In the genomic region with DNA sequence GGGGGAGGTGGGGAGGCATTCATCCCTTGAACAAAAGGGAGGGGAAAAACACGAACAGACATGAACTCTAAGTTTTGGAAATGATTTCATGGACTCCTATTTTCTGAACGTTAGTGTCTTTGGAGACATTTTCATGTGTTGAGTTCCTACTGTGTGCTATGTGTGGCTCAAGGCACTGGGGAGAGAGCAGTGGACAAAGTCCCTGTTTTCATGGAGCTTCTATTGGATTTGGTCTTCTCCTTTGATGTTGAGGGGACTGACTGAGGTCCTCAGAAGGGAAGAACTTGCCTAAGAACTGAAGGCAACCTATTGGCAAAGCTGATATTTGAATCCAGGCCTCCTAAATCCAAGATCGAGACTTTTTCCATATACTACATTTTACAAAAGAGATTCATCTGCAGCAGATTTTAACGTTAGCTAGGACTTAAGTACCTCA, we compare ENCODE assay signal across 22 cellular contexts. TPM values are rescaled to one million over a fixed set of nuclear protein-coding genes. Genes with fewer than 3 reads are reported as not detected.
DNase-seq lines count a peak whose midpoint lies in the region; ATAC-seq and TF ChIP-seq lines count a peak whose summit lies in the region.
"Had no signal": no experiment of that assay in that cellular context is flagged by ENCODE, and none has a peak within 500 bp of the region (broad histone marks: within the 10 kb centered on the region; RNA-seq: fewer than 3 reads in every experiment).

No MANE protein-coding gene starts in this region.

- peaks cover 8% of the 10 kb centered on the region for H3K4me1 ChIP-seq in mesenchymal stem cell (ENCODE audit: control insufficient read depth, insufficient read depth, low read depth, low read length)
- H3K4me1 ChIP-seq in suprapubic skin, result peaks cover 41% of the 10 kb centered on the region
- H3K4me1 ChIP-seq: HAP-1 had no signal

- H2BK120ac ChIP-seq in mesenchymal stem cell (ENCODE audit: low read depth, low read length), result no peak overlapping the region

- H3K9ac ChIP-seq in mesenchymal stem cell (ENCODE audit: low read length), result peak overlapping the region; percentile 47

- no peaks in the 10 kb centered on the region for H3K9me3 Mint-ChIP-seq in activated T-cell treated with anti-CD3 and anti-CD28 coated beads, Interleukin-2, amount 50 U/mL, for 4 hours
- H3K9me3 Mint-ChIP-seq: CD8-positive, alpha-beta memory T cell; nephron progenitor cell; T-helper 1 cell treated with Interleukin-12 subunit alpha and Interleukin-12 subunit beta and Interleukin-4 antibody, amounts not matched to agents 30 μg/mL and 1 μg/mL, for 36 hours had no signal

- H3K36me3 Mint-ChIP-seq in activated T-cell treated with anti-CD3 and anti-CD28 coated beads, Interleukin-2, amount 50 U/mL, for 4 hours (ENCODE audit: insufficient read depth), result no peaks in the 10 kb centered on the region
- H3K36me3 Mint-ChIP-seq: CD8-positive, alpha-beta memory T cell had no signal

- peak overlapping the region in 1 of 2 experiments; percentile 57 for H3K4ac ChIP-seq in mesenchymal stem cell (ENCODE audit: low read depth in 1 of 2, low read length in 2 of 2)

- H3K9me3 ChIP-seq in mesenchymal stem cell (ENCODE audit: control insufficient read depth, low read length) (no peaks in the 10 kb centered on the region), suprapubic skin (no peaks in the 10 kb centered on the region)
- H3K9me3 ChIP-seq: HAP-1, spleen, upper lobe of left lung had no signal

- no peak overlapping the region for H2BK15ac ChIP-seq in mesenchymal stem cell (ENCODE audit: low read depth, poor library complexity, severe bottlenecking)

- H3K27ac ChIP-seq in RWPE1, result peak overlapping the region; percentile 64
- peak overlapping the region; percentile 7 for H3K27ac ChIP-seq in caudate nucleus (ENCODE audit: low read depth, low read length)
- no peak overlapping the region for H3K27ac ChIP-seq in mesenchymal stem cell (ENCODE audit: low read length, poor library complexity, severe bottlenecking)
- peak overlapping the region; percentile 76 for H3K27ac ChIP-seq in suprapubic skin
- H3K27ac ChIP-seq: SJCRH30, spleen had no signal

- no peak overlapping the region for H3K23ac ChIP-seq in mesenchymal stem cell (ENCODE audit: low read length in 2 of 2)

- H3K36me3 ChIP-seq in mesenchymal stem cell (ENCODE audit: control insufficient read depth in 1 of 2, insufficient read depth in 2 of 2, low read depth in 1 of 2, low read length in 2 of 2) (no peaks in the 10 kb centered on the region), suprapubic skin (no peaks in the 10 kb centered on the region)
- H3K36me3 ChIP-seq: HAP-1, SJCRH30, spleen, upper lobe of left lung had no signal

- H2AFZ ChIP-seq in mesenchymal stem cell (ENCODE audit: low read depth, low read length), result no peak overlapping the region

- 92% methylated on average over 4 of the region's 4 CpGs for WGBS in mesenchymal stem cell
- 68% methylated on average over 4 of the region's 4 CpGs for WGBS in suprapubic skin

- H3K4me3 ChIP-seq in mesenchymal stem cell (ENCODE audit: insufficient read depth in 1 of 2, low read depth in 1 of 2, low read length in 2 of 2), result no peak overlapping the region
- no peak overlapping the region for H3K4me3 ChIP-seq in suprapubic skin
- H3K4me3 ChIP-seq: HAP-1, SJCRH30, spleen, upper lobe of left lung had no signal

- no peaks in the 10 kb centered on the region for H3K27me3 Mint-ChIP-seq in activated T-cell treated with anti-CD3 and anti-CD28 coated beads, Interleukin-2, amount 50 U/mL, for 4 hours (ENCODE audit: low read depth)
- H3K27me3 Mint-ChIP-seq: activated CD8-positive, alpha-beta memory T cell treated with anti-CD3 and anti-CD28 coated beads, Interleukin-2, amount 10 ng/mL, durations not matched to agents 7 days and 5 days; activated naive CD8-positive, alpha-beta T cell treated with anti-CD3 and anti-CD28 coated beads for 36 hours; CD8-positive, alpha-beta memory T cell; stimulated activated naive CD8-positive, alpha-beta T cell treated with anti-CD3 and anti-CD28 coated beads, Interleukin-15, amount 100 ng/mL, for 72 hours had no signal

- no peak overlapping the region for H3K4me3 Mint-ChIP-seq in activated T-cell treated with anti-CD3 and anti-CD28 coated beads, Interleukin-2, amount 50 U/mL, for 4 hours
- H3K4me3 Mint-ChIP-seq: activated CD8-positive, alpha-beta memory T cell treated with anti-CD3 and anti-CD28 coated beads, Interleukin-2, amount 10 ng/mL, durations not matched to agents 7 days and 5 days; activated naive CD8-positive, alpha-beta T cell treated with anti-CD3 and anti-CD28 coated beads for 36 hours; CD8-positive, alpha-beta memory T cell; nephron progenitor cell; stimulated activated naive CD8-positive, alpha-beta T cell treated with anti-CD3 and anti-CD28 coated beads, Interleukin-15, amount 100 ng/mL, for 72 hours; T-helper 1 cell treated with Interleukin-12 subunit alpha and Interleukin-12 subunit beta and Interleukin-4 antibody, amounts not matched to agents 30 μg/mL and 1 μg/mL, for 36 hours had no signal

- CTCF ChIA-PET in RWPE1 (lab: Yijun Ruan, JAX), result interaction anchor here (0.5 to 0.6 kb wide), 2 partner anchors 234 to 457 kb away, joined by 4 to 5 read pairs; no protein-coding TSS in a partner anchor

- H2BK5ac ChIP-seq in mesenchymal stem cell (ENCODE audit: low read depth, low read length, poor library complexity, severe bottlenecking), result no peak overlapping the region

- peak overlapping the region; percentile 4 to 59 for H2BK12ac ChIP-seq in mesenchymal stem cell (ENCODE audit: low read length in 2 of 2)

- no peak for TF ChIP-seq EP300 in suprapubic skin (IDR thresholded peaks at IDR 0.05)

- H3K18ac ChIP-seq in mesenchymal stem cell (ENCODE audit: low read depth in 1 of 2, low read length in 2 of 2), result peak overlapping the region in 1 of 2 experiments; percentile 25

- no peak overlapping the region for H3K4me2 ChIP-seq in mesenchymal stem cell (ENCODE audit: low read length, poor library complexity, severe bottlenecking)

- no peak for TF ChIP-seq POLR2A in suprapubic skin (IDR thresholded peaks at IDR 0.05)

- peaks cover 47% of the 10 kb centered on the region for H3K4me1 Mint-ChIP-seq in activated T-cell treated with anti-CD3 and anti-CD28 coated beads, Interleukin-2, amount 50 U/mL, for 4 hours (ENCODE audit: low read depth)

- no peak overlapping the region for H3K14ac ChIP-seq in mesenchymal stem cell (ENCODE audit: low read length in 2 of 2)

- H4K8ac ChIP-seq in mesenchymal stem cell (ENCODE audit: low read length), result no peak overlapping the region

- TF ChIP-seq CTCF in RWPE1 (conservative IDR thresholded peaks at IDR 0.05; ENCODE audit: low read depth) (no peak), suprapubic skin (IDR thresholded peaks at IDR 0.05) (no peak)

- no peak overlapping the region for H2AK5ac ChIP-seq in mesenchymal stem cell (ENCODE audit: low read length, severe bottlenecking)

- no peak for ATAC-seq in GM19324 (IDR thresholded peaks at IDR 0.05; ENCODE audit: low FRiP score, unreplicated experiment)
- ATAC-seq in activated T-cell treated with anti-CD3 and anti-CD28 coated beads, Interleukin-2, amount 50 U/mL, for 4 hours, result no peak
- ATAC-seq: activated CD8-positive, alpha-beta memory T cell treated with anti-CD3 and anti-CD28 coated beads, Interleukin-2, amount 10 ng/mL, durations not matched to agents 7 days and 5 days; stimulated activated naive CD8-positive, alpha-beta T cell treated with anti-CD3 and anti-CD28 coated beads, Interleukin-15, amount 100 ng/mL, for 72 hours had no signal

- POLR2A ChIA-PET in RWPE1 (lab: Yijun Ruan, JAX; ENCODE audit: low non-redundant PET), result no interaction called here

- H3K27me3 ChIP-seq in mesenchymal stem cell (ENCODE audit: control insufficient read depth in 1 of 2, insufficient read depth in 1 of 2, low read length in 2 of 2) (no peaks in the 10 kb centered on the region), suprapubic skin (no peaks in the 10 kb centered on the region)
- H3K27me3 ChIP-seq: SJCRH30, spleen, upper lobe of left lung had no signal

- no peak overlapping the region for H4K91ac ChIP-seq in mesenchymal stem cell (ENCODE audit: low read length)

- DNase-seq in RWPE1 (ENCODE audit: low spot score), result no peak
- peak in 1 of 61 donors; percentile 40 for DNase-seq in caudate nucleus (lab: John Stamatoyannopoulos, UW)
- DNase-seq in mesenchymal stem cell, result no peak
- DNase-seq in suprapubic skin (ENCODE audit: low spot score in 2 of 2), result no peak
- no peak for DNase-seq in NCI-H2081 (lab: John Stamatoyannopoulos, UW)
- no peak for DNase-seq in activated T-cell treated with anti-CD3 and anti-CD28 coated beads, Interleukin-2, amount 50 U/mL, for 4 hours
- DNase-seq: activated CD4-positive, alpha-beta T cell treated with anti-CD3 and anti-CD28 coated beads for 48 hours; activated CD8-positive, alpha-beta memory T cell treated with anti-CD3 and anti-CD28 coated beads, Interleukin-2, amount 10 ng/mL, durations not matched to agents 7 days and 5 days; activated naive CD8-positive, alpha-beta T cell treated with anti-CD3 and anti-CD28 coated beads for 36 hours; CD8-positive, alpha-beta memory T cell; hippocampal formation; mesendoderm; MM.1S; nephron progenitor cell; SJCRH30; spleen; stimulated activated CD4-positive, alpha-beta T cell treated with anti-CD3 and anti-CD28 coated beads, Interleukin-4, amount 100 ng/mL, for 24 hours; stimulated activated naive CD8-positive, alpha-beta T cell treated with anti-CD3 and anti-CD28 coated beads, Interleukin-15, amount 100 ng/mL, for 72 hours had no signal

- H3K79me1 ChIP-seq in mesenchymal stem cell (replicated peaks; ENCODE audit: low read length, poor library complexity, severe bottlenecking), result no peaks in the 10 kb centered on the region

RNA-seq across cellular contexts. Expression of a gene that starts 30.4 kb away (rescaled TPM):
- polyA plus RNA-seq in mesenchymal stem cell (2013, experiment 1 of 2), result 118 TPM
- polyA plus RNA-seq in mesenchymal stem cell (2013, experiment 2 of 2), result 114 TPM
- 100 to 1,000 TPM; 137 to 458 (median 151) TPM for total RNA-seq in suprapubic skin
- total RNA-seq in activated T-cell treated with anti-CD3 and anti-CD28 coated beads, Interleukin-2, amount 50 U/mL, for 4 hours, result 10 to 100 TPM; 19.9 to 27.3 (median 24.5) TPM

RNA-seq across cellular contexts. Expression of a gene that starts 53.6 kb away (rescaled TPM):
- polyA plus RNA-seq in mesenchymal stem cell (2013, experiment 1 of 2), result 9.2 TPM
- 8.3 TPM for polyA plus RNA-seq in mesenchymal stem cell (2013, experiment 2 of 2)
- total RNA-seq in suprapubic skin, result 10 to 100 TPM; 21.5 to 62.4 (median 25.1) TPM
- total RNA-seq in activated T-cell treated with anti-CD3 and anti-CD28 coated beads, Interleukin-2, amount 50 U/mL, for 4 hours, result 10 to 100 TPM; 24.0 to 26.3 (median 25.5) TPM

Comparison
In these comparisons a context has a peak if more than half of its experiments do, and no peak if none do; other contexts are left out.
1. RNA of a gene that starts 30.4 kb away (total RNA-seq): 137 to 458 TPM in suprapubic skin; 19.9 to 27.3 TPM in activated T-cell treated with anti-CD3 and anti-CD28 coated beads, Interleukin-2, amount 50 U/mL, for 4 hours; every median in the first group is over 4 times any median in the second.